14 cellular contexts compared by ENCODE assay signal in the genomic region with DNA sequence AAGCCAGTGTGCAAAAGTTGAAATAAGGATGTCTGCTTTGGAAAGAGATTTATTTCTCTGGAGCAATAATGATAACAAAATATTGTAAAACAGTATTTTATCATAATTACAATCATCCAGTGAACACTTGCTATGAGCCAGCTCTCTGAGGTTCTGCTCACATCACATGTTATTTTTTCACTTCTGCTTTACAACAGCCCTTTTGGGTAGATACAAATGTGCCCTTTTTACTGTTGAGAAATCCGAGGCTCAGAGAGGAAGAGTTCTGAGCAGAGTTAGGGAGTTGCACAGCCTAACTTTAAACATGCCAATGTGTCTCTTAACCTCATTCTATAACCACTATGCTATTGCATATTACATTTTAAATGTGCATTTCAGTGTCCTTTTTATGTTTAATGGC.
"Had no signal": no experiment of that assay in that cellular context is flagged by ENCODE, and none has a peak within 500 bp of the region (broad histone marks: within the 10 kb centered on the region; RNA-seq: fewer than 3 reads in every experiment).

No MANE protein-coding gene starts in this region.

- DNase-seq: activated CD4-positive, alpha-beta T cell treated with anti-CD3 and anti-CD28 coated beads for 48 hours; activated CD8-positive, alpha-beta memory T cell treated with anti-CD3 and anti-CD28 coated beads, Interleukin-2, amount 50 U/mL, for 48 hours; activated CD8-positive, alpha-beta T cell treated with anti-CD3 and anti-CD28 coated beads, Interleukin-2, amount 10 ng/mL, durations not matched to agents 7 days and 5 days; activated naive CD4-positive, alpha-beta T cell treated with Interleukin-2 at 50 U/mL for 16 hours; activated naive CD8-positive, alpha-beta T cell treated with anti-CD3 and anti-CD28 coated beads, Interleukin-2, amount 50 U/mL, for 24 hours; foreskin keratinocyte; heart left ventricle; mesenchymal stem cell; occipital lobe; psoas muscle; stimulated activated naive CD4-positive, alpha-beta T cell; WERI-Rb-1 had no signal

- H3K27ac ChIP-seq: ascending aorta, foreskin keratinocyte, heart left ventricle, psoas muscle, WERI-Rb-1 had no signal

- H3K27me3 ChIP-seq: ascending aorta, foreskin keratinocyte, heart left ventricle had no signal

- ATAC-seq: activated CD8-positive, alpha-beta T cell treated with anti-CD3 and anti-CD28 coated beads, Interleukin-2, amount 10 ng/mL, durations not matched to agents 7 days and 5 days; activated naive CD8-positive, alpha-beta T cell treated with anti-CD3 and anti-CD28 coated beads, Interleukin-2, amount 50 U/mL, for 24 hours; foreskin keratinocyte; heart left ventricle; psoas muscle; sciatic nerve had no signal

- H3K4me3 ChIP-seq: ascending aorta, heart left ventricle, psoas muscle had no signal
